In the genomic region with DNA sequence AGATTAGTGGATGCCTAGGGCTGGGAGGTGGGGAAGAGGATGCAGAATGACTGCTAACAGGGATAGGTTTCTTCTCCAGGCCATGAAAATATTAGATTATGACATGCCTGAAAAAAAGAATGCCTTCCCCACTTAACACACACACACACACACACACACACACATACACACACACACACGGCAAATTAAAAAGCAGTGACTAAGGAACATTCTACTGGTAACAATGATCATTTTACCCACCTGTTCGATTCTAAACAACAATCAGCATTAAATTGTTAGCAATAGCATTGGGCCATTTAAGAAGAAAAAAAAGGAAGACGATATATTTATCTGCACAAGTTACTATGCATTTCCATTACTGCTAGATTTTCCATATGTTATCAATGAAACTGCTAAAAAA, we compare ENCODE assay signal across 11 cellular contexts.
"Had no signal": no experiment of that assay in that cellular context is flagged by ENCODE, and none has a peak within 500 bp of the region (broad histone marks: within the 10 kb centered on the region; RNA-seq: fewer than 3 reads in every experiment).

No MANE protein-coding gene starts in this region.

- FAIRE-seq: H1, H54 had no signal

- DNase-seq: GM23248, GOT3, H7, H9, HCEC 1CT, HFFc6 had no signal

- H2AFZ ChIP-seq: GM23248, GM23338 had no signal

- H3K36me3 ChIP-seq: HAP-1 had no signal

- H3K4me1 ChIP-seq: HAP-1 had no signal

- H3K4me2 ChIP-seq: GM23338 had no signal

- H3K4me3 ChIP-seq: GM23248, GM23338, HAP-1 had no signal

- H3K27ac ChIP-seq: GM23248 had no signal

- H3K9ac ChIP-seq: GM23248 had no signal

- ATAC-seq: GM23338, HCT116 had no signal

- H3K9me3 ChIP-seq: HAP-1 had no signal
